In the genomic region with DNA sequence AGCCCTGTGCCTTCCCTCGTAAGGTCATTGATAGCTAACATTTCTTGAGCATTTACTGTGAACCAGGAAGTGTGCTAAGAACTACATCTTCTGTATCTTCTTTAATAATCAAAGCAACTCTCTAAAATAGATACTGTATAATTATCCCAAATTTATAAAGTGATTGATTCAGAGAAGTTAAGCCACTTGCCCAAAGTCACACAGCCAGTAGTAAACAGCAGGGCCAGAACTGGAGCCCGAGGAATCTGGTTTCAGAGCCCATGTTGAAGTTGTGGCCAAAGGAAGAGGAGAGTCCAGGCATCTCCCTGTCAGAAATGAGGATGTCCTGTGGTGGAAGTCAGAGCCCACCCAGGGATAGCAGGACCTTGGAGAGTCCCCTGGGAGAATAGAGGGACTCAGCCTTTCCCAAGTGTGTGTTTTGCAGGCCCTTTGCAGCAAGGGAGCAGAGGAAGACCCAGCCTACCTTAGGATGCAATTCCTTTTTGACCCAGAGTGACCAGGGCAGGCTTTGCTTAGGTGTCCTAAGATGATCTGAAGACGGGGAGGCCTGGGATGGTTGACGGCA, we compare ENCODE assay signal across 23 cellular contexts.
"Had no signal": no experiment of that assay in that cellular context is flagged by ENCODE, and none has a peak within 500 bp of the region (broad histone marks: within the 10 kb centered on the region; RNA-seq: fewer than 3 reads in every experiment).

No MANE protein-coding gene starts in this region.

- DNase-seq: islet precursor cell; left ventricle myocardium inferior; mesendoderm; naive B cell; natural killer cell; nucleus accumbens; stimulated activated CD4-positive, alpha-beta T cell treated with anti-CD3 and anti-CD28 coated beads, Interleukin-12 subunit alpha, Interleukin-12 subunit beta, amount 100 ng/mL, for 4 hours; stimulated activated CD4-positive, alpha-beta T cell treated with anti-CD3 and anti-CD28 coated beads, Interleukin-15, amount 100 ng/mL, for 24 hours; stimulated activated CD4-positive, alpha-beta T cell treated with anti-CD3 and anti-CD28 coated beads, Interleukin-2, amount 100 ng/mL, for 24 hours; stimulated activated CD4-positive, alpha-beta T cell treated with anti-CD3 and anti-CD28 coated beads, Interleukin-4, amount 100 ng/mL, for 1 hour; stimulated activated naive B cell treated with anti-CD40 and anti-IgM and Interleukin-4, amounts not matched to agents 10 μg/mL and 1 μg/mL and 100 μg/mL, for 72 hours; stimulated activated naive CD8-positive, alpha-beta T cell treated with anti-CD3 and anti-CD28 coated beads, Interleukin-15, Interleukin-2, amounts not matched to agents 100 U/mL and 50 U/mL, for 24 hours; stomach; testis; transverse colon; upper lobe of right lung had no signal

- H3K9me3 ChIP-seq: left ventricle myocardium inferior, pancreas, right atrium auricular region, stomach, testis, thyroid gland, transverse colon, upper lobe of right lung had no signal

- H3K4me2 ChIP-seq: hepatocyte had no signal

- H3K27me3 ChIP-seq: hepatocyte, pancreas, right atrium auricular region, stomach, testis, thyroid gland, transverse colon, upper lobe of right lung had no signal

- ATAC-seq: natural killer cell; pancreas; sciatic nerve; stimulated activated naive B cell treated with anti-CD40 and anti-IgM and Interleukin-4, amounts not matched to agents 10 μg/mL and 1 μg/mL and 100 μg/mL, for 72 hours; stimulated activated naive CD8-positive, alpha-beta T cell treated with anti-CD3 and anti-CD28 coated beads, Interleukin-15, Interleukin-2, amounts not matched to agents 100 U/mL and 50 U/mL, for 24 hours; upper lobe of right lung had no signal

- H2AFZ ChIP-seq: hepatocyte had no signal

- H3K79me2 ChIP-seq: hepatocyte had no signal

- H3K4me1 ChIP-seq: left ventricle myocardium inferior, pancreas, right atrium auricular region, stomach, testis, thyroid gland, upper lobe of right lung had no signal

- FAIRE-seq: pancreas had no signal

- H3K36me3 ChIP-seq: pancreas, thyroid gland, transverse colon, upper lobe of right lung had no signal

- H3K4me3 ChIP-seq: hepatocyte, left ventricle myocardium inferior, lung, pancreas, right atrium auricular region, skin epidermis, stomach, testis, thyroid gland, transverse colon, upper lobe of right lung had no signal

- H3K27ac ChIP-seq: hepatocyte, left ventricle myocardium inferior, pancreas, right atrium auricular region, skin epidermis, stomach, testis, thyroid gland, transverse colon, upper lobe of right lung had no signal
